13 cellular contexts compared by ENCODE assay signal in the genomic region with DNA sequence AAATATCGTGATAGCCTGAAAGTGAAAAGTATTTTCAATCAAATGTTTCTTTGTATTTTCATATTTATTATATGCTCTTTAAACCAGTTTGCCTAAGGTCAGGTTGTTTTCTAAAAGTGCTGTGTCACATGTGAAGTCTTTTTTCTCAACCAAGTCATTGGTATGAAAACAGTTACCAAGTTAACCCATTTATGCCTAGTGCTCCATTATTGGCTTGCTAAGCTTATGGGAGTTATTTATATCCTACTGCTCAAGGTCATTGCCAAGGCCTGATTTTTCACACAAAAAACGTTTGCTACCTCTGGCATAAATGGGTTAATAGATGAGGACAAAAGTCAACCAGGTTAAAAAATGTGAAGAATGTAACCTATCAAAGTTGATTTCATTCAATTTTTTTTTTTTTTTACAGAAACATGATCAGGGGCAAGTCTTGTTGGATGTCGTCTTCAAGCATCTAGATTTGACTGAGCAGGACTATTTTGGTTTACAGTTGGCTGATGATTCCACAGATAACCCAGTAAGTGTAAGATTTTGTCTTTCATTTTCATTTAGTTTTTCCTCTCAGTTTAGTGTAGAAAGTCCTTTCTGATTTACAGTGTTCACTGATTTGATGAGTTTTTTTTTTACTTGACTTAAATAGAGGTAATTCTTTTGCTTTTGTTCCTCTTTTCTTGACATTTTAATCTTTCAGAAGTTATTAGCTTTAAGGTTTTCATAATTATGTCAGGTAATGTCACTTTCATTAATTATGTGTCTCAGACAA.
A peak's percentile ranks its signal among the peaks of the same experiment; 100 is the strongest.
DNase-seq lines count a peak whose midpoint lies in the region; ATAC-seq and TF ChIP-seq lines count a peak whose summit lies in the region.
"Had no signal": no experiment of that assay in that cellular context is flagged by ENCODE, and none has a peak within 500 bp of the region (broad histone marks: within the 10 kb centered on the region; RNA-seq: fewer than 3 reads in every experiment).

No MANE protein-coding gene starts in this region.

- DNase-seq in activated T-cell treated with anti-CD3 and anti-CD28 coated beads, Interleukin-2, amount 50 U/mL, for 72 hours: no peak
- DNase-seq in activated T-cell treated with anti-CD3 and anti-CD28 coated beads, Interleukin-2, amount 50 U/mL, for 48 hours: no peak
- DNase-seq in stimulated activated naive CD8-positive, alpha-beta T cell treated with anti-CD3 and anti-CD28 coated beads, Interleukin-15, amount 100 ng/mL, for 72 hours: no peak
- DNase-seq in foreskin keratinocyte (no peak), OCI-LY7 (ENCODE audit: low spot score) (no peak), NCI-H1048 (lab: John Stamatoyannopoulos, UW) (no peak)
- DNase-seq: activated naive CD4-positive, alpha-beta T cell; mesenchymal stem cell; NCI-H1092 treated with DMSO at 0.1 percent for 48 hours; stimulated activated CD4-positive, alpha-beta T cell treated with anti-CD3 and anti-CD28 coated beads, Interleukin-2, amount 100 ng/mL, for 24 hours had no signal

- POLR2A ChIA-PET in OCI-LY7 (lab: Charles Lee): no interaction called here

- no peaks in the 10 kb centered on the region for H3K27me3 Mint-ChIP-seq in activated T-cell treated with anti-CD3 and anti-CD28 coated beads, Interleukin-2, amount 50 U/mL, for 72 hours (ENCODE audit: low read depth)
- no peaks in the 10 kb centered on the region for H3K27me3 Mint-ChIP-seq in stimulated activated naive CD8-positive, alpha-beta T cell treated with anti-CD3 and anti-CD28 coated beads, Interleukin-15, amount 100 ng/mL, for 72 hours

- H3K27ac Mint-ChIP-seq in activated T-cell treated with anti-CD3 and anti-CD28 coated beads, Interleukin-2, amount 50 U/mL, for 72 hours: peak overlapping the region; percentile 57
- peak overlapping the region in 1 of 2 donors; percentile 25 for H3K27ac Mint-ChIP-seq in stimulated activated naive CD8-positive, alpha-beta T cell treated with anti-CD3 and anti-CD28 coated beads, Interleukin-15, amount 100 ng/mL, for 72 hours

- H3K4me3 ChIP-seq in OCI-LY7 (ENCODE audit: low read depth, low read length, poor library complexity, severe bottlenecking): no peak overlapping the region

- H3K4me3 Mint-ChIP-seq in activated T-cell treated with anti-CD3 and anti-CD28 coated beads, Interleukin-2, amount 50 U/mL, for 72 hours: peak overlapping the region; percentile 36 to 71
- peak overlapping the region; percentile 24 to 45 for H3K4me3 Mint-ChIP-seq in stimulated activated naive CD8-positive, alpha-beta T cell treated with anti-CD3 and anti-CD28 coated beads, Interleukin-15, amount 100 ng/mL, for 72 hours

- intact Hi-C loops in OCI-LY7 (cut with micrococcal nuclease; ENCODE audit: unreplicated experiment): no loop called here

- TF ChIP-seq CTCF in foreskin keratinocyte (conservative IDR thresholded peaks at IDR 0.05) (no peak), OCI-LY7 (conservative IDR thresholded peaks at IDR 0.05; ENCODE audit: low read length) (no peak)

- no peak overlapping the region for H2AFZ ChIP-seq in OCI-LY7 (ENCODE audit: low read length)

- peaks cover 0 to 2% of the 10 kb centered on the region in 2 donors for H3K9me3 Mint-ChIP-seq in activated T-cell treated with anti-CD3 and anti-CD28 coated beads, Interleukin-2, amount 50 U/mL, for 72 hours
- no peaks in the 10 kb centered on the region for H3K9me3 Mint-ChIP-seq in stimulated activated naive CD8-positive, alpha-beta T cell treated with anti-CD3 and anti-CD28 coated beads, Interleukin-15, amount 100 ng/mL, for 72 hours

- H3K27me3 ChIP-seq in foreskin keratinocyte: no peaks in the 10 kb centered on the region

- no TSS peak for BruUV-seq in OCI-LY7 (replicated peaks; lab: Mats Ljungman, UMichigan)

- H3K4me2 ChIP-seq in OCI-LY7 (ENCODE audit: low read length): no peak overlapping the region

- H3K4me1 ChIP-seq in foreskin keratinocyte (peaks cover 8% of the 10 kb centered on the region), OCI-LY7 (ENCODE audit: insufficient read depth, low read length, poor library complexity, severe bottlenecking) (no peaks in the 10 kb centered on the region)

- peak; percentile 92 to 93 for ATAC-seq in activated T-cell treated with anti-CD3 and anti-CD28 coated beads, Interleukin-2, amount 50 U/mL, for 72 hours (replicated peaks in 1 of 2)
- ATAC-seq in HG02588 (IDR thresholded peaks at IDR 0.05; ENCODE audit: unreplicated experiment): peak; percentile 65
- peak; percentile 57 for ATAC-seq in HG03571 (IDR thresholded peaks at IDR 0.05; ENCODE audit: unreplicated experiment)
- peak; percentile 80 for ATAC-seq in stimulated activated naive CD8-positive, alpha-beta T cell treated with anti-CD3 and anti-CD28 coated beads, Interleukin-15, amount 100 ng/mL, for 72 hours
- ATAC-seq in foreskin keratinocyte: no peak
- ATAC-seq: SK-N-SH treated with all-trans-retinoic acid at 6 μM for 48 hours had no signal

- CTCF ChIA-PET in OCI-LY7 (lab: Charles Lee; ENCODE audit: unreplicated experiment): no interaction called here

- H3K36me3 ChIP-seq in OCI-LY7 (ENCODE audit: insufficient read depth, low read length): no peaks in the 10 kb centered on the region

- H3K79me2 ChIP-seq in OCI-LY7 (ENCODE audit: insufficient read depth, low read depth, low read length): no peaks in the 10 kb centered on the region

- no peaks in the 10 kb centered on the region for H3K9me3 ChIP-seq in OCI-LY7 (ENCODE audit: low read length)

- H3K4me1 Mint-ChIP-seq in activated T-cell treated with anti-CD3 and anti-CD28 coated beads, Interleukin-2, amount 50 U/mL, for 72 hours (ENCODE audit: low read depth): peaks cover 60% of the 10 kb centered on the region
- peaks cover 50% of the 10 kb centered on the region for H3K4me1 Mint-ChIP-seq in stimulated activated naive CD8-positive, alpha-beta T cell treated with anti-CD3 and anti-CD28 coated beads, Interleukin-15, amount 100 ng/mL, for 72 hours

- peaks cover 0 to 4% of the 10 kb centered on the region in 2 donors for H3K36me3 Mint-ChIP-seq in activated T-cell treated with anti-CD3 and anti-CD28 coated beads, Interleukin-2, amount 50 U/mL, for 72 hours (ENCODE audit: insufficient read depth in 2 of 2)

- no peaks in the 10 kb centered on the region for H3K9me2 ChIP-seq in OCI-LY7 (ENCODE audit: insufficient read depth, low read length)

- H3K27ac ChIP-seq in foreskin keratinocyte: no peak overlapping the region
- H3K27ac ChIP-seq in OCI-LY7 (ENCODE audit: low read depth, low read length, poor library complexity, severe bottlenecking): no peak overlapping the region

- no peaks in the 10 kb centered on the region for H4K20me1 ChIP-seq in OCI-LY7 (ENCODE audit: insufficient read depth, low read length)
